8 cellular contexts compared by ENCODE assay signal in genomic region chr4:108762559-108763225, GRCh38. TPM values are rescaled to one million over a fixed set of nuclear protein-coding genes. Genes with fewer than 3 reads are reported as not detected.
DNase-seq lines count a peak whose midpoint lies in the region; ATAC-seq, FAIRE-seq and TF ChIP-seq lines count a peak whose summit lies in the region.

Gene ETNPPL (minus strand): TSS chr4:108763053. CDS start chr4:108762898, 155 bp downstream.

- no peaks in the 10 kb centered on the region for H3K36me3 Mint-ChIP-seq in T-cell
- H3K36me3 Mint-ChIP-seq in chondrocyte (ENCODE audit: low read depth): peaks cover 3% of the 10 kb centered on the region

- DNase-seq in NCI-H524 (lab: John Stamatoyannopoulos, UW) (peak; percentile 25 to 28), NCI-H524 treated with DMSO at 0.1 percent for 48 hours (lab: John Stamatoyannopoulos, UW) (no peak), T-cell (peak in 27 of 34 experiments; percentile 1 to 33 (median 12)), chondrocyte (ENCODE audit: low spot score) (no peak), left kidney (ENCODE audit: low read depth, low spot score) (peak; percentile 81), D721Med (ENCODE audit: insufficient read length, low spot score) (no peak)
- DNase-seq in stimulated activated CD4-positive, alpha-beta T cell treated with anti-CD3 and anti-CD28 coated beads, Interleukin-2, amount 100 ng/mL, for 48 hours: peak; percentile 8 to 11

- peak; percentile 43 for TF ChIP-seq CTCF in chondrocyte (IDR thresholded peaks at IDR 0.05)
- TF ChIP-seq CTCF in D721Med (IDR thresholded peaks at IDR 0.05; ENCODE audit: insufficient read depth, missing control alignments): no peak

- H3K9me3 Mint-ChIP-seq in T-cell (no peaks in the 10 kb centered on the region), chondrocyte (ENCODE audit: low read depth) (no peaks in the 10 kb centered on the region)

- peak within 1 kb of the TSS in 1 of 2 donors; percentile 36 for H3K27ac Mint-ChIP-seq in T-cell
- no peak within 1 kb of the TSS for H3K27ac Mint-ChIP-seq in chondrocyte (ENCODE audit: unreplicated experiment)

- no peak for FAIRE-seq in D721Med (lab: Jason Lieb, UNC)

- CTCF ChIA-PET in T-cell (lab: Charles Lee): interaction anchor here in 1 of 2 donors (0.6 kb wide), 1 partner anchor 22 kb away, joined by 3 read pairs; no protein-coding TSS in a partner anchor

- H3K4me3 Mint-ChIP-seq in T-cell: peak within 1 kb of the TSS; percentile 73 to 93 (median 77)
- peak within 1 kb of the TSS; percentile 75 for H3K4me3 Mint-ChIP-seq in chondrocyte (ENCODE audit: unreplicated experiment)

- H3K27me3 Mint-ChIP-seq in T-cell (peaks cover 42 to 51% of the 10 kb centered on the region in 2 donors), chondrocyte (ENCODE audit: low read depth) (peaks cover 19% of the 10 kb centered on the region)

- POLR2A ChIA-PET in T-cell (lab: Charles Lee): no interaction called here

- ATAC-seq in T-cell (replicated peaks in 1 of 4) (peak; percentile 48 to 86 (median 82)), HG03565 (IDR thresholded peaks at IDR 0.05; ENCODE audit: unreplicated experiment) (no peak)

- H3K4me1 Mint-ChIP-seq in T-cell (peaks cover 12 to 21% (median 13%) of the 10 kb centered on the region in 3 donors), chondrocyte (ENCODE audit: low read depth) (peaks cover 8% of the 10 kb centered on the region)

RNA-seq across cellular contexts. Expression of gene ETNPPL, which starts in this region (rescaled TPM):
- total RNA-seq in T-cell: under 1 TPM in 1 of 5 donors, not detected in 4; 0.13 TPM
- total RNA-seq in chondrocyte: not detected in 3 replicates

Comparison
In these comparisons a context has a peak if more than half of its experiments do, and no peak if none do; other contexts are left out.
1. DNase-seq: peak in NCI-H524 (2 of 2), left kidney (single experiment) and stimulated activated CD4-positive, alpha-beta T cell treated with anti-CD3 and anti-CD28 coated beads, Interleukin-2, amount 100 ng/mL, for 48 hours (2 of 2); none in NCI-H524 treated with DMSO at 0.1 percent for 48 hours (single experiment), chondrocyte (single experiment) and D721Med (single experiment).
2. Peak in DNase-seq and ATAC-seq in T-cell; RNA of the gene not detected or under 1 TPM.